ENCODE assay signal across 1 cellular context in the genomic region with DNA sequence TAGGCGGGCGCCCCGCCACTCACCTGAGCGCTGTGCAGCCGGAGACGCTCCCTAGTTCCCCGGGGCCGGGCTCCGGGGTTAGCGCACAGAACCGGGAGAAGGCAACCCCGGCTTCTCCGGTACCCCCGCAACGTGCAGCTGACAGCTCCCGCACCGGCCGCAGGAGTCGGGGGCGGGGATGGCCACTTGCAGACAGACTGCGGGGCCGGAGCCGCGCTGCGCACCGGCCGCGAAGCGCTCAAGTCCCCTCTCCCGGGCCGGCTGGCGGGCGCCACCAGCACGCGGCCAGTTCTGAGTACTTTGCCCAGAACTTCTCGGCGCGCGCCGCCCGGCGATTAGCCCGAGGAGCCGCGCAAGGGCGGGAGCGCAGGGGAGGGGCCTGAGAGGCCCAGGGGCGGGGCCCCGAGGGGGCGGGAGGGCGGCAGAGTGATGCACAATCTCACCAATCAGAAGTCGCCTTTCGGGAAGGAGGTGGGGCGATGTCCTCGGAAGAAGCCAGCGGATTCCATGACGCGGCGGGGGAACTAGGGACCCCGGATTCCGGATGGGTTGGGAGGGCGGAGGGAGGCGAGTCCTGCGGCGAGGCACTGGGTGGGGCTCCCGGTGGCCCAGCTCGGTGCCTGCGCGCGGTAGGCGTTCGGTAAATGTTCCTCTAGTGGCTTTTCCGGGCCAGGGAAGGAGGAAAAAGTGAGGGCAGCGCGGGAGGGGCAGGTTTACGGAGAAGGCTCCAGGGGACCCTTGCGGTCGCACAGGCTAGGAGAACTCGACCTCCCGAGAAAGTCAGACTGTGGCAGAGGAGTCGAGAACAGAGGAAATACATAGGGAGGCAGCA.
TF ChIP-seq lines count a peak whose summit lies in the region.

A gene with protein sequence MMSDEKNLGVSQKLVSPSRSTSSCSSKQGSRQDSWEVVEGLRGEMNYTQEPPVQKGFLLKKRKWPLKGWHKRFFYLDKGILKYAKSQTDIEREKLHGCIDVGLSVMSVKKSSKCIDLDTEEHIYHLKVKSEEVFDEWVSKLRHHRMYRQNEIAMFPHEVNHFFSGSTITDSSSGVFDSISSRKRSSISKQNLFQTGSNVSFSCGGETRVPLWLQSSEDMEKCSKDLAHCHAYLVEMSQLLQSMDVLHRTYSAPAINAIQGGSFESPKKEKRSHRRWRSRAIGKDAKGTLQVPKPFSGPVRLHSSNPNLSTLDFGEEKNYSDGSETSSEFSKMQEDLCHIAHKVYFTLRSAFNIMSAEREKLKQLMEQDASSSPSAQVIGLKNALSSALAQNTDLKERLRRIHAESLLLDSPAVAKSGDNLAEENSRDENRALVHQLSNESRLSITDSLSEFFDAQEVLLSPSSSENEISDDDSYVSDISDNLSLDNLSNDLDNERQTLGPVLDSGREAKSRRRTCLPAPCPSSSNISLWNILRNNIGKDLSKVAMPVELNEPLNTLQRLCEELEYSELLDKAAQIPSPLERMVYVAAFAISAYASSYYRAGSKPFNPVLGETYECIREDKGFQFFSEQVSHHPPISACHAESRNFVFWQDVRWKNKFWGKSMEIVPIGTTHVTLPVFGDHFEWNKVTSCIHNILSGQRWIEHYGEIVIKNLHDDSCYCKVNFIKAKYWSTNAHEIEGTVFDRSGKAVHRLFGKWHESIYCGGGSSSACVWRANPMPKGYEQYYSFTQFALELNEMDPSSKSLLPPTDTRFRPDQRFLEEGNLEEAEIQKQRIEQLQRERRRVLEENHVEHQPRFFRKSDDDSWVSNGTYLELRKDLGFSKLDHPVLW (minus strand): TSS at position 316 of the 832 bp plus-strand sequence. CDS start 87,706 bp downstream, outside the sequence.

TF ChIP-seq in WTC11, 78 proteins besides CTCF, POLR2A, EP300 and RAD21 (continued from another document):
- TF ChIP-seq, protein P1, sequence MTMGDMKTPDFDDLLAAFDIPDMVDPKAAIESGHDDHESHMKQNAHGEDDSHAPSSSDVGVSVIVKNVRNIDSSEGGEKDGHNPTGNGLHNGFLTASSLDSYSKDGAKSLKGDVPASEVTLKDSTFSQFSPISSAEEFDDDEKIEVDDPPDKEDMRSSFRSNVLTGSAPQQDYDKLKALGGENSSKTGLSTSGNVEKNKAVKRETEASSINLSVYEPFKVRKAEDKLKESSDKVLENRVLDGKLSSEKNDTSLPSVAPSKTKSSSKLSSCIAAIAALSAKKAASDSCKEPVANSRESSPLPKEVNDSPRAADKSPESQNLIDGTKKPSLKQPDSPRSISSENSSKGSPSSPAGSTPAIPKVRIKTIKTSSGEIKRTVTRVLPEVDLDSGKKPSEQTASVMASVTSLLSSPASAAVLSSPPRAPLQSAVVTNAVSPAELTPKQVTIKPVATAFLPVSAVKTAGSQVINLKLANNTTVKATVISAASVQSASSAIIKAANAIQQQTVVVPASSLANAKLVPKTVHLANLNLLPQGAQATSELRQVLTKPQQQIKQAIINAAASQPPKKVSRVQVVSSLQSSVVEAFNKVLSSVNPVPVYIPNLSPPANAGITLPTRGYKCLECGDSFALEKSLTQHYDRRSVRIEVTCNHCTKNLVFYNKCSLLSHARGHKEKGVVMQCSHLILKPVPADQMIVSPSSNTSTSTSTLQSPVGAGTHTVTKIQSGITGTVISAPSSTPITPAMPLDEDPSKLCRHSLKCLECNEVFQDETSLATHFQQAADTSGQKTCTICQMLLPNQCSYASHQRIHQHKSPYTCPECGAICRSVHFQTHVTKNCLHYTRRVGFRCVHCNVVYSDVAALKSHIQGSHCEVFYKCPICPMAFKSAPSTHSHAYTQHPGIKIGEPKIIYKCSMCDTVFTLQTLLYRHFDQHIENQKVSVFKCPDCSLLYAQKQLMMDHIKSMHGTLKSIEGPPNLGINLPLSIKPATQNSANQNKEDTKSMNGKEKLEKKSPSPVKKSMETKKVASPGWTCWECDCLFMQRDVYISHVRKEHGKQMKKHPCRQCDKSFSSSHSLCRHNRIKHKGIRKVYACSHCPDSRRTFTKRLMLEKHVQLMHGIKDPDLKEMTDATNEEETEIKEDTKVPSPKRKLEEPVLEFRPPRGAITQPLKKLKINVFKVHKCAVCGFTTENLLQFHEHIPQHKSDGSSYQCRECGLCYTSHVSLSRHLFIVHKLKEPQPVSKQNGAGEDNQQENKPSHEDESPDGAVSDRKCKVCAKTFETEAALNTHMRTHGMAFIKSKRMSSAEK (CRISPR knock-in tag; IDR thresholded peaks at IDR 0.05; ENCODE audit: borderline replicate concordance): no peak
- TF ChIP-seq, protein P2, sequence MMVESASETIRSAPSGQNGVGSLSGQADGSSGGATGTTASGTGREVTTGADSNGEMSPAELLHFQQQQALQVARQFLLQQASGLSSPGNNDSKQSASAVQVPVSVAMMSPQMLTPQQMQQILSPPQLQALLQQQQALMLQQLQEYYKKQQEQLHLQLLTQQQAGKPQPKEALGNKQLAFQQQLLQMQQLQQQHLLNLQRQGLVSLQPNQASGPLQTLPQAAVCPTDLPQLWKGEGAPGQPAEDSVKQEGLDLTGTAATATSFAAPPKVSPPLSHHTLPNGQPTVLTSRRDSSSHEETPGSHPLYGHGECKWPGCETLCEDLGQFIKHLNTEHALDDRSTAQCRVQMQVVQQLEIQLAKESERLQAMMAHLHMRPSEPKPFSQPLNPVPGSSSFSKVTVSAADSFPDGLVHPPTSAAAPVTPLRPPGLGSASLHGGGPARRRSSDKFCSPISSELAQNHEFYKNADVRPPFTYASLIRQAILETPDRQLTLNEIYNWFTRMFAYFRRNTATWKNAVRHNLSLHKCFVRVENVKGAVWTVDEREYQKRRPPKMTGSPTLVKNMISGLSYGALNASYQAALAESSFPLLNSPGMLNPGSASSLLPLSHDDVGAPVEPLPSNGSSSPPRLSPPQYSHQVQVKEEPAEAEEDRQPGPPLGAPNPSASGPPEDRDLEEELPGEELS (CRISPR knock-in tag; IDR thresholded peaks at IDR 0.05): 0 out of 2 replicates have a peak, but pooled peaks have one; percentile 65
- TF ChIP-seq, protein P3, sequence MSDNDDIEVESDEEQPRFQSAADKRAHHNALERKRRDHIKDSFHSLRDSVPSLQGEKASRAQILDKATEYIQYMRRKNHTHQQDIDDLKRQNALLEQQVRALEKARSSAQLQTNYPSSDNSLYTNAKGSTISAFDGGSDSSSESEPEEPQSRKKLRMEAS (CRISPR knock-in tag; IDR thresholded peaks at IDR 0.05): peak; percentile 52; the same call in 1 of the 2 replicates
- TF ChIP-seq, protein P4, sequence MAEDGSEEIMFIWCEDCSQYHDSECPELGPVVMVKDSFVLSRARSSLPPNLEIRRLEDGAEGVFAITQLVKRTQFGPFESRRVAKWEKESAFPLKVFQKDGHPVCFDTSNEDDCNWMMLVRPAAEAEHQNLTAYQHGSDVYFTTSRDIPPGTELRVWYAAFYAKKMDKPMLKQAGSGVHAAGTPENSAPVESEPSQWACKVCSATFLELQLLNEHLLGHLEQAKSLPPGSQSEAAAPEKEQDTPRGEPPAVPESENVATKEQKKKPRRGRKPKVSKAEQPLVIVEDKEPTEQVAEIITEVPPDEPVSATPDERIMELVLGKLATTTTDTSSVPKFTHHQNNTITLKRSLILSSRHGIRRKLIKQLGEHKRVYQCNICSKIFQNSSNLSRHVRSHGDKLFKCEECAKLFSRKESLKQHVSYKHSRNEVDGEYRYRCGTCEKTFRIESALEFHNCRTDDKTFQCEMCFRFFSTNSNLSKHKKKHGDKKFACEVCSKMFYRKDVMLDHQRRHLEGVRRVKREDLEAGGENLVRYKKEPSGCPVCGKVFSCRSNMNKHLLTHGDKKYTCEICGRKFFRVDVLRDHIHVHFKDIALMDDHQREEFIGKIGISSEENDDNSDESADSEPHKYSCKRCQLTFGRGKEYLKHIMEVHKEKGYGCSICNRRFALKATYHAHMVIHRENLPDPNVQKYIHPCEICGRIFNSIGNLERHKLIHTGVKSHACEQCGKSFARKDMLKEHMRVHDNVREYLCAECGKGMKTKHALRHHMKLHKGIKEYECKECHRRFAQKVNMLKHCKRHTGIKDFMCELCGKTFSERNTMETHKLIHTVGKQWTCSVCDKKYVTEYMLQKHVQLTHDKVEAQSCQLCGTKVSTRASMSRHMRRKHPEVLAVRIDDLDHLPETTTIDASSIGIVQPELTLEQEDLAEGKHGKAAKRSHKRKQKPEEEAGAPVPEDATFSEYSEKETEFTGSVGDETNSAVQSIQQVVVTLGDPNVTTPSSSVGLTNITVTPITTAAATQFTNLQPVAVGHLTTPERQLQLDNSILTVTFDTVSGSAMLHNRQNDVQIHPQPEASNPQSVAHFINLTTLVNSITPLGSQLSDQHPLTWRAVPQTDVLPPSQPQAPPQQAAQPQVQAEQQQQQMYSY (CRISPR knock-in tag; IDR thresholded peaks at IDR 0.05): no peak
- no peak for TF ChIP-seq ZNF121 (CRISPR knock-in tag; IDR thresholded peaks at IDR 0.05)
- TF ChIP-seq, protein P5, sequence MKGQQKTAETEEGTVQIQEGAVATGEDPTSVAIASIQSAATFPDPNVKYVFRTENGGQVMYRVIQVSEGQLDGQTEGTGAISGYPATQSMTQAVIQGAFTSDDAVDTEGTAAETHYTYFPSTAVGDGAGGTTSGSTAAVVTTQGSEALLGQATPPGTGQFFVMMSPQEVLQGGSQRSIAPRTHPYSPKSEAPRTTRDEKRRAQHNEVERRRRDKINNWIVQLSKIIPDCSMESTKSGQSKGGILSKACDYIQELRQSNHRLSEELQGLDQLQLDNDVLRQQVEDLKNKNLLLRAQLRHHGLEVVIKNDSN (CRISPR knock-in tag; IDR thresholded peaks at IDR 0.05): 0 out of 2 replicates have a peak, but pooled peaks have one; percentile 19
- TF ChIP-seq MYBL2 (CRISPR knock-in tag; IDR thresholded peaks at IDR 0.05): 0 out of 2 replicates have a peak, but pooled peaks have one; percentile 15
- TF ChIP-seq, protein P6, sequence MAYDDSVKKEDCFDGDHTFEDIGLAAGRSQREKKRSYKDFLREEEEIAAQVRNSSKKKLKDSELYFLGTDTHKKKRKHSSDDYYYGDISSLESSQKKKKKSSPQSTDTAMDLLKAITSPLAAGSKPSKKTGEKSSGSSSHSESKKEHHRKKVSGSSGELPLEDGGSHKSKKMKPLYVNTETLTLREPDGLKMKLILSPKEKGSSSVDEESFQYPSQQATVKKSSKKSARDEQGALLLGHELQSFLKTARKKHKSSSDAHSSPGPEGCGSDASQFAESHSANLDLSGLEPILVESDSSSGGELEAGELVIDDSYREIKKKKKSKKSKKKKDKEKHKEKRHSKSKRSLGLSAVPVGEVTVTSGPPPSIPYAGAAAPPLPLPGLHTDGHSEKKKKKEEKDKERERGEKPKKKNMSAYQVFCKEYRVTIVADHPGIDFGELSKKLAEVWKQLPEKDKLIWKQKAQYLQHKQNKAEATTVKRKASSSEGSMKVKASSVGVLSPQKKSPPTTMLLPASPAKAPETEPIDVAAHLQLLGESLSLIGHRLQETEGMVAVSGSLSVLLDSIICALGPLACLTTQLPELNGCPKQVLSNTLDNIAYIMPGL (CRISPR knock-in tag; IDR thresholded peaks at IDR 0.05): peak; percentile 88; the same call in 1 of the 2 replicates
- TF ChIP-seq ZNF423 (CRISPR knock-in tag; IDR thresholded peaks at IDR 0.05): peak; percentile 58; the same call in 1 of the 2 replicates
- TF ChIP-seq, protein P7, sequence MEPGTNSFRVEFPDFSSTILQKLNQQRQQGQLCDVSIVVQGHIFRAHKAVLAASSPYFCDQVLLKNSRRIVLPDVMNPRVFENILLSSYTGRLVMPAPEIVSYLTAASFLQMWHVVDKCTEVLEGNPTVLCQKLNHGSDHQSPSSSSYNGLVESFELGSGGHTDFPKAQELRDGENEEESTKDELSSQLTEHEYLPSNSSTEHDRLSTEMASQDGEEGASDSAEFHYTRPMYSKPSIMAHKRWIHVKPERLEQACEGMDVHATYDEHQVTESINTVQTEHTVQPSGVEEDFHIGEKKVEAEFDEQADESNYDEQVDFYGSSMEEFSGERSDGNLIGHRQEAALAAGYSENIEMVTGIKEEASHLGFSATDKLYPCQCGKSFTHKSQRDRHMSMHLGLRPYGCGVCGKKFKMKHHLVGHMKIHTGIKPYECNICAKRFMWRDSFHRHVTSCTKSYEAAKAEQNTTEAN (CRISPR knock-in tag; IDR thresholded peaks at IDR 0.05): 0 out of 2 replicates have a peak, but pooled peaks have one; percentile 2
